In genomic region chr1:108080448-108080847, GRCh38 we compare ENCODE assay signal across 16 cellular contexts.
DNase-seq lines count a peak whose midpoint lies in the region; ATAC-seq and TF ChIP-seq lines count a peak whose summit lies in the region.
"Had no signal": no experiment of that assay in that cellular context is flagged by ENCODE, and none has a peak within 500 bp of the region (broad histone marks: within the 10 kb centered on the region; RNA-seq: fewer than 3 reads in every experiment).

No MANE protein-coding gene starts in this region.

- no peak overlapping the region for H2AFZ ChIP-seq in GM23338
- H2AFZ ChIP-seq: hepatocyte, neural progenitor cell had no signal

- no peaks in the 10 kb centered on the region for H3K4me1 ChIP-seq in GM23338 (ENCODE audit: insufficient read depth)
- H3K4me1 ChIP-seq: left ventricle myocardium inferior, sigmoid colon, uterus had no signal

- no peak overlapping the region for H3K27ac ChIP-seq in GM23338 (ENCODE audit: low read depth)
- H3K27ac ChIP-seq: hepatocyte, left ventricle myocardium inferior, neural progenitor cell, sigmoid colon, uterus had no signal

- no peaks in the 10 kb centered on the region for H3K9me3 Mint-ChIP-seq in activated T-helper 17 cell treated with anti-CD3 and anti-CD28 coated beads, Interleukin-2, amount 50 U/mL, for 72 hours
- H3K9me3 Mint-ChIP-seq in natural killer cell treated with Interleukin-12 subunit alpha and Interleukin-12 subunit beta and Interleukin-15 and Interleukin-18, amount 100 ng/mL, for 72 hours: peaks cover 10% of the 10 kb centered on the region
- H3K9me3 Mint-ChIP-seq in GM23338: no peaks in the 10 kb centered on the region
- H3K9me3 Mint-ChIP-seq: neural progenitor cell had no signal

- H3K9me2 ChIP-seq in GM23338 (ENCODE audit: insufficient read depth): no peaks in the 10 kb centered on the region; the same call in 1 of the 2 replicates

- H3F3A ChIP-seq in GM23338 (replicated peaks; ENCODE audit: low read depth): no peaks in the 10 kb centered on the region

- H3K9me3 ChIP-seq in MG63: no peaks in the 10 kb centered on the region
- H3K9me3 ChIP-seq: left ventricle myocardium inferior, sigmoid colon, uterus had no signal

- H3K4me2 ChIP-seq in GM23338: no peak overlapping the region
- H3K4me2 ChIP-seq: hepatocyte, neural progenitor cell had no signal

- peak; percentile 11 for DNase-seq in stimulated activated naive CD4-positive, alpha-beta T cell treated with Interleukin-2 at 50 U/mL for 16 hours (lab: John Stamatoyannopoulos, UW)
- DNase-seq in stimulated activated naive CD4-positive, alpha-beta T cell (lab: John Stamatoyannopoulos, UW): no peak
- peak; percentile 81 for DNase-seq in natural killer cell treated with Interleukin-12 subunit alpha and Interleukin-12 subunit beta and Interleukin-15 and Interleukin-18, amount 100 ng/mL, for 72 hours (ENCODE audit: low spot score)
- DNase-seq in GM23338 (ENCODE audit: low spot score) (no peak), MG63 (no peak)
- DNase-seq: DMS79, left ventricle myocardium inferior, NCI-H1694 treated with DMSO at 0.1 percent for 48 hours, NCI-H69, sigmoid colon, uterus had no signal

- peaks cover 40% of the 10 kb centered on the region for H3K4me1 Mint-ChIP-seq in activated T-helper 17 cell treated with anti-CD3 and anti-CD28 coated beads, Interleukin-2, amount 50 U/mL, for 72 hours
- peaks cover 46 to 55% of the 10 kb centered on the region in 2 donors for H3K4me1 Mint-ChIP-seq in natural killer cell treated with Interleukin-12 subunit alpha and Interleukin-12 subunit beta and Interleukin-15 and Interleukin-18, amount 100 ng/mL, for 72 hours (ENCODE audit: low read depth in 2 of 2)
- H3K4me1 Mint-ChIP-seq in GM23338: peaks cover 11% of the 10 kb centered on the region

- H3K27me3 Mint-ChIP-seq in activated T-helper 17 cell treated with anti-CD3 and anti-CD28 coated beads, Interleukin-2, amount 50 U/mL, for 72 hours: no peaks in the 10 kb centered on the region
- H3K27me3 Mint-ChIP-seq in natural killer cell treated with Interleukin-12 subunit alpha and Interleukin-12 subunit beta and Interleukin-15 and Interleukin-18, amount 100 ng/mL, for 72 hours: no peaks in the 10 kb centered on the region
- peaks cover 1% of the 10 kb centered on the region for H3K27me3 Mint-ChIP-seq in GM23338 (ENCODE audit: insufficient read depth, low read depth, poor library complexity)

- no peak for TF ChIP-seq CTCF in GM23338 (conservative IDR thresholded peaks at IDR 0.05; ENCODE audit: low read depth in 2 of 2)

- H3K36me3 ChIP-seq in GM23338 (ENCODE audit: insufficient read depth) (no peaks in the 10 kb centered on the region), MG63 (no peaks in the 10 kb centered on the region)
- H3K36me3 ChIP-seq: left ventricle myocardium inferior, neural progenitor cell, sigmoid colon, uterus had no signal

- no peak overlapping the region for H3K4me3 ChIP-seq in GM23338
- H3K4me3 ChIP-seq in MG63: no peak overlapping the region
- H3K4me3 ChIP-seq: hepatocyte, left ventricle myocardium inferior, neural progenitor cell, sigmoid colon, uterus had no signal

- H4K20me1 ChIP-seq in GM23338 (replicated peaks; ENCODE audit: insufficient read depth): no peaks in the 10 kb centered on the region

- H3K27ac Mint-ChIP-seq in activated T-helper 17 cell treated with anti-CD3 and anti-CD28 coated beads, Interleukin-2, amount 50 U/mL, for 72 hours: peak overlapping the region; percentile 46
- H3K27ac Mint-ChIP-seq in natural killer cell treated with Interleukin-12 subunit alpha and Interleukin-12 subunit beta and Interleukin-15 and Interleukin-18, amount 100 ng/mL, for 72 hours: peak overlapping the region; percentile 40 to 57
- H3K27ac Mint-ChIP-seq in GM23338: no peak overlapping the region
- H3K27ac Mint-ChIP-seq: neural progenitor cell had no signal

- H3K36me3 Mint-ChIP-seq in activated T-helper 17 cell treated with anti-CD3 and anti-CD28 coated beads, Interleukin-2, amount 50 U/mL, for 72 hours (ENCODE audit: low read depth): no peaks in the 10 kb centered on the region
- H3K36me3 Mint-ChIP-seq in natural killer cell treated with Interleukin-12 subunit alpha and Interleukin-12 subunit beta and Interleukin-15 and Interleukin-18, amount 100 ng/mL, for 72 hours: no peaks in the 10 kb centered on the region
- H3K36me3 Mint-ChIP-seq in GM23338 (ENCODE audit: low read depth): no peaks in the 10 kb centered on the region
- H3K36me3 Mint-ChIP-seq: neural progenitor cell had no signal

- no peaks in the 10 kb centered on the region for H3K79me2 ChIP-seq in GM23338 (replicated peaks; ENCODE audit: insufficient read depth)
- H3K79me2 ChIP-seq: hepatocyte had no signal

- H3K27me3 ChIP-seq in GM23338 (ENCODE audit: insufficient read depth): no peaks in the 10 kb centered on the region
- 0 out of 2 replicates have a peak, but pooled peaks cover 5% of the 10 kb centered on the region for H3K27me3 ChIP-seq in MG63
- H3K27me3 ChIP-seq: hepatocyte, neural progenitor cell, sigmoid colon, uterus had no signal

- peak; percentile 73 for ATAC-seq in activated T-helper 17 cell treated with anti-CD3 and anti-CD28 coated beads, Interleukin-2, amount 50 U/mL, for 72 hours (replicated peaks)
- peak; percentile 92 to 95 for ATAC-seq in natural killer cell treated with Interleukin-12 subunit alpha and Interleukin-12 subunit beta and Interleukin-15 and Interleukin-18, amount 100 ng/mL, for 72 hours
- no peak for ATAC-seq in GM23338
- no peak for ATAC-seq in HG02571 (IDR thresholded peaks at IDR 0.05; ENCODE audit: unreplicated experiment)
- ATAC-seq in GM18873 (IDR thresholded peaks at IDR 0.05; ENCODE audit: low FRiP score, unreplicated experiment): no peak

- peak overlapping the region; percentile 49 for H3K4me3 Mint-ChIP-seq in activated T-helper 17 cell treated with anti-CD3 and anti-CD28 coated beads, Interleukin-2, amount 50 U/mL, for 72 hours
- peak overlapping the region; percentile 68 for H3K4me3 Mint-ChIP-seq in natural killer cell treated with Interleukin-12 subunit alpha and Interleukin-12 subunit beta and Interleukin-15 and Interleukin-18, amount 100 ng/mL, for 72 hours
- H3K4me3 Mint-ChIP-seq in GM23338: no peak overlapping the region
- H3K4me3 Mint-ChIP-seq: neural progenitor cell had no signal

TF ChIP-seq in GM23338, 12 proteins besides CTCF, POLR2A, EP300 and RAD21 (continues in another document):
- TF ChIP-seq ZNF114 (CRISPR knock-in tag; IDR thresholded peaks at IDR 0.05): no peak
- no peak for TF ChIP-seq CREB1 (CRISPR knock-in tag; IDR thresholded peaks at IDR 0.05; ENCODE audit: low read depth)
- no peak for TF ChIP-seq ZNF462 (CRISPR knock-in tag; IDR thresholded peaks at IDR 0.05)
- no peak for TF ChIP-seq EZH2phosphoT487 (IDR thresholded peaks at IDR 0.05; ENCODE audit: unreplicated experiment)

Comparison
In these comparisons a context has a peak if more than half of its experiments do, and no peak if none do; other contexts are left out.
1. DNase-seq: peak in stimulated activated naive CD4-positive, alpha-beta T cell treated with Interleukin-2 at 50 U/mL for 16 hours (single experiment) and natural killer cell treated with Interleukin-12 subunit alpha and Interleukin-12 subunit beta and Interleukin-15 and Interleukin-18, amount 100 ng/mL, for 72 hours (single experiment); none in stimulated activated naive CD4-positive, alpha-beta T cell (0 of 6), GM23338 (single experiment) and MG63 (single experiment).
2. ATAC-seq: peak in activated T-helper 17 cell treated with anti-CD3 and anti-CD28 coated beads, Interleukin-2, amount 50 U/mL, for 72 hours (single experiment) and natural killer cell treated with Interleukin-12 subunit alpha and Interleukin-12 subunit beta and Interleukin-15 and Interleukin-18, amount 100 ng/mL, for 72 hours (2 of 2); none in GM23338 (single experiment), HG02571 (single experiment) and GM18873 (single experiment).